Comparison of ENCODE assay signal across 8 cellular contexts in genomic region chr2:38600242-38600891, GRCh38. TPM values are rescaled to one million over a fixed set of nuclear protein-coding genes. Genes with fewer than 3 reads are reported as not detected.
DNase-seq lines count a peak whose midpoint lies in the region; ATAC-seq and TF ChIP-seq lines count a peak whose summit lies in the region.

No MANE protein-coding gene starts in this region.

- peaks cover 7 to 16% (median 8%) of the 10 kb centered on the region in 3 donors for H3K4me1 Mint-ChIP-seq in IgD-negative memory B cell

- POLR2A ChIA-PET in BJ (lab: Charles Lee), result no interaction called here

- peak overlapping the region in 2 of 3 donors; percentile 56 to 74 for H3K27ac Mint-ChIP-seq in IgD-negative memory B cell

- TF ChIP-seq CTCF in BJ (IDR thresholded peaks at IDR 0.05; ENCODE audit: insufficient read depth, low read depth, low read length), result no peak
- TF ChIP-seq CTCF in astrocyte of the spinal cord (IDR thresholded peaks at IDR 0.05; ENCODE audit: low read depth, low read length), result no peak

- no peaks in the 10 kb centered on the region for H3K9me3 ChIP-seq in mononuclear cell (ENCODE audit: low read depth, low read length)

- H3K36me3 Mint-ChIP-seq in IgD-negative memory B cell, result no peaks in the 10 kb centered on the region

- peaks cover 51% of the 10 kb centered on the region for H3K4me1 ChIP-seq in mononuclear cell (ENCODE audit: insufficient read depth, low read length)

- H3K4me3 Mint-ChIP-seq in IgD-negative memory B cell, result peak overlapping the region in 3 of 4 donors; percentile 45 to 88 (median 51)

- ATAC-seq in HG03025 (IDR thresholded peaks at IDR 0.05; ENCODE audit: low FRiP score, unreplicated experiment) (no peak), GM18520 (IDR thresholded peaks at IDR 0.05; ENCODE audit: unreplicated experiment) (no peak)

- CTCF ChIA-PET in BJ (lab: Yijun Ruan, JAX), result interaction anchor here (0.7 to 1.7 kb wide), 5 partner anchors 15 to 1697 kb away, joined by 3 to 5 read pairs (median 4); no protein-coding TSS in a partner anchor

- H3K36me3 ChIP-seq in BJ (ENCODE audit: control insufficient read depth, insufficient read depth, low read length), result no peaks in the 10 kb centered on the region

- H3K27me3 Mint-ChIP-seq in IgD-negative memory B cell, result peaks cover 34% of the 10 kb centered on the region

- in situ Hi-C loops in astrocyte of the spinal cord (cut with HindIII; ENCODE audit: low sequenced_read_pairs), result no loop called here

- no peaks in the 10 kb centered on the region for H3K27me3 ChIP-seq in BJ (ENCODE audit: control insufficient read depth, insufficient read depth, low read length)
- no peaks in the 10 kb centered on the region for H3K27me3 ChIP-seq in mononuclear cell (ENCODE audit: insufficient read depth, low read length)

- no peak for DNase-seq in BJ (ENCODE audit: low read depth)
- DNase-seq in astrocyte of the spinal cord (ENCODE audit: low read depth, low spot score), result no peak
- no peak for DNase-seq in T1000 (lab: John Stamatoyannopoulos, UW)
- no peak for DNase-seq in DMS153 treated with DMSO at 0.1 percent for 48 hours (lab: John Stamatoyannopoulos, UW; ENCODE audit: unreplicated experiment)

- H3K4me3 ChIP-seq in BJ (ENCODE audit: low read depth, low read length) (peak overlapping the region; percentile 90), astrocyte of the spinal cord (ENCODE audit: low read depth, low read length) (peak overlapping the region; percentile 85), mononuclear cell (ENCODE audit: low read length) (peak overlapping the region; percentile 74)

- H3K9me3 Mint-ChIP-seq in IgD-negative memory B cell, result no peaks in the 10 kb centered on the region

RNA-seq across cellular contexts. Expression of gene HNRNPLL, which starts 2.4 kb away (rescaled TPM):
- polyA plus RNA-seq in BJ (2011; rRNA removed), result 26.6 and 49.7 TPM in 2 replicates
- 20.3 and 21.0 TPM in 2 replicates for polyA minus RNA-seq in BJ (2011; rRNA and poly(A)+ RNA removed)
- polyA plus RNA-seq in IgD-negative memory B cell, result 3.1 TPM
- total RNA-seq in mononuclear cell, result 34.8 TPM
